In genomic region chr4:88535090-88535755, GRCh38 we compare ENCODE assay signal across 20 cellular contexts. TPM values are rescaled to one million over a fixed set of nuclear protein-coding genes. Genes with fewer than 3 reads are reported as not detected.
A peak's percentile ranks its signal among the peaks of the same experiment; 100 is the strongest.
DNase-seq lines count a peak whose midpoint lies in the region; ATAC-seq and TF ChIP-seq lines count a peak whose summit lies in the region.
"Had no signal": no experiment of that assay in that cellular context is flagged by ENCODE, and none has a peak within 500 bp of the region (broad histone marks: within the 10 kb centered on the region; RNA-seq: fewer than 3 reads in every experiment).

No MANE protein-coding gene starts in this region.

- ATAC-seq in GM23338 (no peak), right cardiac atrium (no peak)

- no peaks in the 10 kb centered on the region for H3K9me3 ChIP-seq in neural cell (ENCODE audit: low read length)
- no peaks in the 10 kb centered on the region for H3K9me3 ChIP-seq in right cardiac atrium (ENCODE audit: control insufficient read depth, low read length)
- H3K9me3 ChIP-seq: ascending aorta, right atrium auricular region had no signal

- TF ChIP-seq CTCF in GM23338 (conservative IDR thresholded peaks at IDR 0.05; ENCODE audit: low read depth in 2 of 2) (no peak), neural cell (IDR thresholded peaks at IDR 0.05; ENCODE audit: poor library complexity, severe bottlenecking) (no peak)

- H3K4me3 ChIP-seq in GM23338 = no peak overlapping the region
- H3K4me3 ChIP-seq in neural cell (ENCODE audit: low read length) = no peak overlapping the region
- H3K4me3 ChIP-seq in right cardiac atrium (ENCODE audit: low read length) = no peak overlapping the region
- H3K4me3 ChIP-seq: ascending aorta, lung, right atrium auricular region had no signal

- no peaks in the 10 kb centered on the region for H4K20me1 ChIP-seq in GM23338 (replicated peaks; ENCODE audit: insufficient read depth)
- H4K20me1 ChIP-seq in neural cell (ENCODE audit: insufficient read depth) = no peaks in the 10 kb centered on the region

- H3F3A ChIP-seq in GM23338 (replicated peaks; ENCODE audit: low read depth) (no peaks in the 10 kb centered on the region), neural cell (ENCODE audit: insufficient read depth, low read length, poor library complexity, severe bottlenecking) (no peaks in the 10 kb centered on the region)

- H3K4me2 ChIP-seq in GM23338 (0 out of 2 replicates have a peak overlapping the region, but pooled peaks have one; percentile 37), neural cell (ENCODE audit: low read length) (no peak overlapping the region)
- H3K4me2 ChIP-seq: KMS-11 had no signal

- no peaks in the 10 kb centered on the region for H3K27me3 Mint-ChIP-seq in activated CD4-positive, alpha-beta memory T cell treated with anti-CD3 and anti-CD28 coated beads for 36 hours
- peaks cover 1% of the 10 kb centered on the region for H3K27me3 Mint-ChIP-seq in activated CD4-positive, alpha-beta memory T cell treated with anti-CD3 and anti-CD28 coated beads, Interleukin-2, amount 10 ng/mL, durations not matched to agents 7 days and 5 days
- H3K27me3 Mint-ChIP-seq in GM23338 (ENCODE audit: insufficient read depth, low read depth, poor library complexity) = peaks cover 1% of the 10 kb centered on the region

- peaks cover 38% of the 10 kb centered on the region for H3K4me1 ChIP-seq in GM23338 (ENCODE audit: insufficient read depth)
- H3K4me1 ChIP-seq in right cardiac atrium (ENCODE audit: control insufficient read depth, insufficient read depth, low read length) = no peaks in the 10 kb centered on the region

- H3K9me2 ChIP-seq in GM23338 (ENCODE audit: insufficient read depth) (no peaks in the 10 kb centered on the region), neural cell (ENCODE audit: insufficient read depth, low read length) (no peaks in the 10 kb centered on the region)

- no peak for TF ChIP-seq RAD21 in neural cell (conservative IDR thresholded peaks at IDR 0.05)

- H3K27ac Mint-ChIP-seq in activated CD4-positive, alpha-beta memory T cell treated with anti-CD3 and anti-CD28 coated beads for 36 hours = peak overlapping the region; percentile 20
- no peak overlapping the region for H3K27ac Mint-ChIP-seq in activated CD4-positive, alpha-beta memory T cell treated with anti-CD3 and anti-CD28 coated beads, Interleukin-2, amount 10 ng/mL, durations not matched to agents 7 days and 5 days
- H3K27ac Mint-ChIP-seq in GM23338 = peak overlapping the region; percentile 76

- no peak for TF ChIP-seq EP300 in neural cell (conservative IDR thresholded peaks at IDR 0.05; ENCODE audit: poor library complexity, severe bottlenecking)

- no peaks in the 10 kb centered on the region for H3K9me3 Mint-ChIP-seq in activated CD4-positive, alpha-beta memory T cell treated with anti-CD3 and anti-CD28 coated beads for 36 hours
- H3K9me3 Mint-ChIP-seq in activated CD4-positive, alpha-beta memory T cell treated with anti-CD3 and anti-CD28 coated beads, Interleukin-2, amount 10 ng/mL, durations not matched to agents 7 days and 5 days = no peaks in the 10 kb centered on the region
- H3K9me3 Mint-ChIP-seq in GM23338 = no peaks in the 10 kb centered on the region

- intact Hi-C loops in activated CD4-positive, alpha-beta memory T cell treated with anti-CD3 and anti-CD28 coated beads for 36 hours (cut with micrococcal nuclease) = loop anchor here (1.0 to 5.0 kb wide), 6 partner anchors 9 to 577 kb away; partner anchors contain the start of genes HERC3 and TIGD2
- intact Hi-C loops in right cardiac atrium (cut with DNase I) = loop anchor here (5.0 to 10.0 kb wide), 5 partner anchors 60 to 490 kb away; partner anchors contain the start of gene HERC3 (in 1 of the 4)

- no peaks in the 10 kb centered on the region for H3K36me3 Mint-ChIP-seq in activated CD4-positive, alpha-beta memory T cell treated with anti-CD3 and anti-CD28 coated beads for 36 hours
- H3K36me3 Mint-ChIP-seq in activated CD4-positive, alpha-beta memory T cell treated with anti-CD3 and anti-CD28 coated beads, Interleukin-2, amount 10 ng/mL, durations not matched to agents 7 days and 5 days (ENCODE audit: low read depth) = no peaks in the 10 kb centered on the region
- H3K36me3 Mint-ChIP-seq in GM23338 (ENCODE audit: low read depth) = no peaks in the 10 kb centered on the region

- no peaks in the 10 kb centered on the region for H3K36me3 ChIP-seq in GM23338 (ENCODE audit: insufficient read depth)
- no peaks in the 10 kb centered on the region for H3K36me3 ChIP-seq in neural cell (ENCODE audit: insufficient read depth, low read length)
- H3K36me3 ChIP-seq: ascending aorta, right atrium auricular region had no signal

- H3K4me1 Mint-ChIP-seq in activated CD4-positive, alpha-beta memory T cell treated with anti-CD3 and anti-CD28 coated beads for 36 hours (ENCODE audit: low read depth) = peaks cover 31% of the 10 kb centered on the region
- peaks cover 4% of the 10 kb centered on the region for H3K4me1 Mint-ChIP-seq in activated CD4-positive, alpha-beta memory T cell treated with anti-CD3 and anti-CD28 coated beads, Interleukin-2, amount 10 ng/mL, durations not matched to agents 7 days and 5 days
- peaks cover 47% of the 10 kb centered on the region for H3K4me1 Mint-ChIP-seq in GM23338

- no peaks in the 10 kb centered on the region for H3K27me3 ChIP-seq in GM23338 (ENCODE audit: insufficient read depth)
- no peaks in the 10 kb centered on the region for H3K27me3 ChIP-seq in neural cell (ENCODE audit: insufficient read depth, low read depth, low read length)
- no peaks in the 10 kb centered on the region for H3K27me3 ChIP-seq in right cardiac atrium (ENCODE audit: control insufficient read depth, insufficient read depth)
- H3K27me3 ChIP-seq: ascending aorta, right atrium auricular region had no signal

- H3K27ac ChIP-seq in GM23338 (ENCODE audit: low read depth) (peak overlapping the region; percentile 76), neural cell (ENCODE audit: low read length) (peak overlapping the region; percentile 71), right cardiac atrium (ENCODE audit: low read length) (no peak overlapping the region)
- H3K27ac ChIP-seq: ascending aorta, C4-2B, KMS-11, right atrium auricular region had no signal

- POLR2A ChIA-PET in activated CD4-positive, alpha-beta memory T cell treated with anti-CD3 and anti-CD28 coated beads for 36 hours (lab: Charles Lee) = no interaction called here
- POLR2A ChIA-PET in activated CD4-positive, alpha-beta memory T cell treated with anti-CD3 and anti-CD28 coated beads, Interleukin-2, amount 10 ng/mL, durations not matched to agents 7 days and 5 days (lab: Charles Lee) = interaction anchor here (0.9 kb wide), 1 partner anchor 56 kb away, joined by 3 read pairs; no protein-coding TSS in a partner anchor

- H2AFZ ChIP-seq in GM23338 (no peak overlapping the region), neural cell (ENCODE audit: low read depth, low read length) (no peak overlapping the region)

- peaks cover 21% of the 10 kb centered on the region for H3K79me2 ChIP-seq in GM23338 (replicated peaks; ENCODE audit: insufficient read depth)
- H3K79me2 ChIP-seq in neural cell (replicated peaks; ENCODE audit: insufficient read depth, low read length) = no peaks in the 10 kb centered on the region

- CTCF ChIA-PET in activated CD4-positive, alpha-beta memory T cell treated with anti-CD3 and anti-CD28 coated beads for 36 hours (lab: Charles Lee) = interaction anchor here (1.2 to 2.9 kb wide), 2 partner anchors 20 to 124 kb away, joined by 3 to 12 read pairs; no protein-coding TSS in a partner anchor
- CTCF ChIA-PET in activated CD4-positive, alpha-beta memory T cell treated with anti-CD3 and anti-CD28 coated beads, Interleukin-2, amount 10 ng/mL, durations not matched to agents 7 days and 5 days (lab: Charles Lee) = interaction anchor here (0.8 to 1.2 kb wide), 3 partner anchors 119 to 488 kb away, joined by 3 to 5 read pairs (median 4); no protein-coding TSS in a partner anchor

- no peak overlapping the region for H3K4me3 Mint-ChIP-seq in activated CD4-positive, alpha-beta memory T cell treated with anti-CD3 and anti-CD28 coated beads for 36 hours
- no peak overlapping the region for H3K4me3 Mint-ChIP-seq in activated CD4-positive, alpha-beta memory T cell treated with anti-CD3 and anti-CD28 coated beads, Interleukin-2, amount 10 ng/mL, durations not matched to agents 7 days and 5 days
- H3K4me3 Mint-ChIP-seq in GM23338 = no peak overlapping the region

- DNase-seq in activated CD4-positive, alpha-beta memory T cell treated with anti-CD3 and anti-CD28 coated beads for 36 hours = peak; percentile 52
- no peak for DNase-seq in activated CD4-positive, alpha-beta memory T cell treated with anti-CD3 and anti-CD28 coated beads, Interleukin-2, amount 10 ng/mL, durations not matched to agents 7 days and 5 days
- DNase-seq in GM23338 (ENCODE audit: low spot score) (no peak), NCI-H2171 (lab: John Stamatoyannopoulos, UW) (no peak), right cardiac atrium (no peak), amygdala (lab: John Stamatoyannopoulos, UW) (no peak)
- peak; percentile 39 to 50 for DNase-seq in activated T-cell treated with anti-CD3 and anti-CD28 coated beads, Interleukin-2, amount 50 U/mL, for 48 hours
- DNase-seq: activated CD8-positive, alpha-beta memory T cell treated with anti-CD3 and anti-CD28 coated beads for 24 hours; activated effector memory CD4-positive, alpha-beta T cell treated with anti-CD3 and anti-CD28 coated beads, Interleukin-2, amount 50 U/mL, for 16 hours; effector memory CD4-positive, alpha-beta T cell; NCI-H2107; NCI-H510A treated with DMSO at 0.1 percent for 48 hours; occipital lobe; RPMI8226 had no signal

- WGBS in right cardiac atrium = 88% methylated on average over 2 of the region's 2 CpGs

- no peak overlapping the region for H3K9ac ChIP-seq in neural cell (ENCODE audit: low read length)
- H3K9ac ChIP-seq: KMS-11 had no signal

RNA-seq across cellular contexts. Expression of gene PYURF, which starts 11.6 kb away (rescaled TPM):
- 10 to 100 TPM; 49.0 to 51.7 TPM for total RNA-seq in activated CD4-positive, alpha-beta memory T cell treated with anti-CD3 and anti-CD28 coated beads for 36 hours
- 10 to 100 TPM; 50.8 to 52.1 TPM for total RNA-seq in activated CD4-positive, alpha-beta memory T cell treated with anti-CD3 and anti-CD28 coated beads, Interleukin-2, amount 10 ng/mL, durations not matched to agents 7 days and 5 days
- total RNA-seq in GM23338 (2014; rRNA removed; shearing (Covaris generic)) = 65.3 and 81.9 TPM in 2 replicates
- 113 and 116 TPM in 2 replicates for polyA plus RNA-seq in GM23338 (2016; fragmentation: Nextera tagmentation; extraction: Ambion mirVana)
- 251 and 287 TPM in 2 replicates for polyA plus RNA-seq in neural cell
- 74.2 and 81.1 TPM in 2 replicates for polyA minus RNA-seq in neural cell
- 10 to 100 TPM; 56.5 to 61.4 (median 58.4) TPM for total RNA-seq in right cardiac atrium
- polyA plus RNA-seq in right cardiac atrium = 97.9 TPM

RNA-seq across cellular contexts. Expression of gene HERC3, which starts 57.1 kb away (rescaled TPM):
- 10 to 100 TPM; 29.0 to 30.2 TPM for total RNA-seq in activated CD4-positive, alpha-beta memory T cell treated with anti-CD3 and anti-CD28 coated beads for 36 hours
- 10 to 100 TPM; 36.9 to 41.9 TPM for total RNA-seq in activated CD4-positive, alpha-beta memory T cell treated with anti-CD3 and anti-CD28 coated beads, Interleukin-2, amount 10 ng/mL, durations not matched to agents 7 days and 5 days
- total RNA-seq in GM23338 (2014; rRNA removed; shearing (Covaris generic)) = 2.4 and 2.6 TPM in 2 replicates
- 2.2 and 3.1 TPM in 2 replicates for polyA plus RNA-seq in GM23338 (2016; fragmentation: Nextera tagmentation; extraction: Ambion mirVana)
- polyA plus RNA-seq in neural cell = 49.2 and 50.9 TPM in 2 replicates
- polyA minus RNA-seq in neural cell = 203 and 216 TPM in 2 replicates
- 10 to 100 TPM; 42.4 to 60.6 (median 50.9) TPM for total RNA-seq in right cardiac atrium
- 18.0 TPM for polyA plus RNA-seq in right cardiac atrium

Comparison
In these comparisons a context has a peak if more than half of its experiments do, and no peak if none do; other contexts are left out.
1. DNase-seq: peak in activated CD4-positive, alpha-beta memory T cell treated with anti-CD3 and anti-CD28 coated beads for 36 hours (single experiment) and activated T-cell treated with anti-CD3 and anti-CD28 coated beads, Interleukin-2, amount 50 U/mL, for 48 hours (2 of 2); none in activated CD4-positive, alpha-beta memory T cell treated with anti-CD3 and anti-CD28 coated beads, Interleukin-2, amount 10 ng/mL, durations not matched to agents 7 days and 5 days (single experiment), GM23338 (single experiment), NCI-H2171 (single experiment), right cardiac atrium (0 of 3) and amygdala (0 of 56).